Comparison of ENCODE assay signal across 9 cellular contexts in the genomic region with DNA sequence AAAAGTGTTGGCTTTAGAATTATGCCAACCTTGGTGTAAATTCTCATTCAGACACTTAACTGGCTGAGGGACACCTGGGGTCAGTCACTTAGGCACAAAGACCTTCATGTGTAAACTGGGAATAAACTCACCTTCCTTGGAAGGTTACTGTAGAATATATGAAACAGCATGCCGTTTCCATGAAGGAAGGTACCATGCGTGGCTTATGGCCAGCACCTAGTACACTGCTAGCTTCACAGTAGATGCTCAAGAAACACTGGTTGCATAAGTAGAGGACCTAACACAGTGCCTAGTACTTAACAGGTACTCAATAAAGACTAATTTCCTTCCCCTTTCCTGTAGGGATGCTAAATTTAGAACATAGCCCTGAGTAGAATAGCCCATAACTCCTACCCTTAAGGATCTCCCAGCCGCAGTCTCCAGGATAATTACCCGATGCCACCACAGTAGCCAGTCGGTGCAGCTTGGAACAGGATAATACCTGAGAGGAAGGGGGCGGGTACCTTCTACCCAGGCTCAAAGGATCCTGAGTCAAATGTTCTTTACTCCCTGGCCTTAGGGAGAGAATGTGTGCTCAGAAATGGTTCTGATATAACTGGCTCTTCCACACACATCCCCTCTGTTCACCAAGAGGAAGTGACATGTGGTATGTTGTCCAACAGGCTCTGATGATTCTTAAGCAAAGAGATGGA. TPM values are rescaled to one million over a fixed set of nuclear protein-coding genes. Genes with fewer than 3 reads are reported as not detected.
DNase-seq lines count a peak whose midpoint lies in the region; ATAC-seq and TF ChIP-seq lines count a peak whose summit lies in the region.
"Had no signal": no experiment of that assay in that cellular context is flagged by ENCODE, and none has a peak within 500 bp of the region (broad histone marks: within the 10 kb centered on the region; RNA-seq: fewer than 3 reads in every experiment).

No MANE protein-coding gene starts in this region.

- H3K14ac ChIP-seq in mesenchymal stem cell (ENCODE audit: low read length in 2 of 2): no peak overlapping the region

- H2BK5ac ChIP-seq in mesenchymal stem cell (ENCODE audit: low read depth, low read length, poor library complexity, severe bottlenecking): peak overlapping the region; percentile 83

- no peaks in the 10 kb centered on the region for H3K27me3 ChIP-seq in mesenchymal stem cell (ENCODE audit: control insufficient read depth in 1 of 2, insufficient read depth in 1 of 2, low read length in 2 of 2)
- H3K27me3 ChIP-seq: cardiac muscle cell had no signal

- H2BK12ac ChIP-seq in mesenchymal stem cell (ENCODE audit: low read length in 2 of 2): no peak overlapping the region

- no peaks in the 10 kb centered on the region for H3K79me1 ChIP-seq in mesenchymal stem cell (replicated peaks; ENCODE audit: low read length, poor library complexity, severe bottlenecking)

- peak overlapping the region in 1 of 2 experiments; percentile 42 for H3K4ac ChIP-seq in mesenchymal stem cell (ENCODE audit: low read depth in 1 of 2, low read length in 2 of 2)

- H2AK5ac ChIP-seq in mesenchymal stem cell (ENCODE audit: low read length, severe bottlenecking): peak overlapping the region; percentile 8

- TF ChIP-seq CTCF in astrocyte of the cerebellum (IDR thresholded peaks at IDR 0.05; ENCODE audit: low read depth, low read length, missing control alignments) (no peak), GM10266 (IDR thresholded peaks at IDR 0.05; ENCODE audit: control insufficient read depth, insufficient read depth, low read depth, missing control alignments) (no peak)

- H3K9ac ChIP-seq in mesenchymal stem cell (ENCODE audit: low read length): peak overlapping the region; percentile 100

- no peak overlapping the region for H3K23ac ChIP-seq in mesenchymal stem cell (ENCODE audit: low read length in 2 of 2)

- 97% methylated on average over 6 of the region's 6 CpGs for WGBS in mesenchymal stem cell

- in situ Hi-C loops in astrocyte of the cerebellum (cut with HindIII; ENCODE audit: low sequenced_read_pairs): no loop called here

- peak overlapping the region; percentile 99 for H3K27ac ChIP-seq in mesenchymal stem cell (ENCODE audit: low read length, poor library complexity, severe bottlenecking)
- H3K27ac ChIP-seq: cardiac muscle cell had no signal

- peak overlapping the region; percentile 74 for H3K4me2 ChIP-seq in mesenchymal stem cell (ENCODE audit: low read length, poor library complexity, severe bottlenecking)

- no peak overlapping the region for H4K91ac ChIP-seq in mesenchymal stem cell (ENCODE audit: low read length)

- peak overlapping the region; percentile 76 for H3K4me3 ChIP-seq in astrocyte of the cerebellum (ENCODE audit: low read depth, low read length)
- peak overlapping the region in 1 of 2 experiments; percentile 92 for H3K4me3 ChIP-seq in mesenchymal stem cell (ENCODE audit: insufficient read depth in 1 of 2, low read depth in 1 of 2, low read length in 2 of 2)
- H3K4me3 ChIP-seq: cardiac muscle cell had no signal

- no peak overlapping the region for H2AFZ ChIP-seq in mesenchymal stem cell (ENCODE audit: low read depth, low read length)

- H4K8ac ChIP-seq in mesenchymal stem cell (ENCODE audit: low read length): no peak overlapping the region

- H3K9me3 ChIP-seq in mesenchymal stem cell (ENCODE audit: control insufficient read depth, low read length): no peaks in the 10 kb centered on the region

- DNase-seq in stimulated activated CD4-positive, alpha-beta T cell treated with anti-CD3 and anti-CD28 coated beads, Interleukin-1b, Interleukin-23, amount 100 ng/mL, for 48 hours: peak; percentile 6
- DNase-seq in stimulated activated CD4-positive, alpha-beta T cell treated with anti-CD3 and anti-CD28 coated beads, Interleukin-4, amount 100 ng/mL, for 1 hour: no peak
- DNase-seq in astrocyte of the cerebellum (ENCODE audit: low read depth) (no peak), mesenchymal stem cell (no peak), midbrain (lab: John Stamatoyannopoulos, UW) (no peak), GM10266 (ENCODE audit: extremely low spot score) (no peak), hippocampal formation (lab: John Stamatoyannopoulos, UW) (no peak)

- H2BK15ac ChIP-seq in mesenchymal stem cell (ENCODE audit: low read depth, poor library complexity, severe bottlenecking): no peak overlapping the region

- peaks cover 18% of the 10 kb centered on the region for H3K4me1 ChIP-seq in mesenchymal stem cell (ENCODE audit: control insufficient read depth, insufficient read depth, low read depth, low read length)

- peaks cover 27 to 71% of the 10 kb centered on the region in 2 experiments for H3K36me3 ChIP-seq in mesenchymal stem cell (ENCODE audit: control insufficient read depth in 1 of 2, insufficient read depth in 2 of 2, low read depth in 1 of 2, low read length in 2 of 2)
- H3K36me3 ChIP-seq: cardiac muscle cell had no signal

- no peak for ATAC-seq in HG03342 (IDR thresholded peaks at IDR 0.05; ENCODE audit: unreplicated experiment)

- peak overlapping the region; percentile 50 to 54 for H3K18ac ChIP-seq in mesenchymal stem cell (ENCODE audit: low read depth in 1 of 2, low read length in 2 of 2)

- no peak overlapping the region for H2BK120ac ChIP-seq in mesenchymal stem cell (ENCODE audit: low read depth, low read length)

RNA-seq across cellular contexts. Expression of a gene that starts 3.6 kb away (rescaled TPM):
- polyA plus RNA-seq in mesenchymal stem cell (2013, experiment 1 of 2): 116 TPM
- 114 TPM for polyA plus RNA-seq in mesenchymal stem cell (2013, experiment 2 of 2)

RNA-seq across cellular contexts. Expression of a gene that starts 20.0 kb away (rescaled TPM):
- polyA plus RNA-seq in mesenchymal stem cell (2013, experiment 1 of 2): 20.9 TPM
- polyA plus RNA-seq in mesenchymal stem cell (2013, experiment 2 of 2): 21.1 TPM
